ENCODE assay signal across 1 cellular context in the genomic region with DNA sequence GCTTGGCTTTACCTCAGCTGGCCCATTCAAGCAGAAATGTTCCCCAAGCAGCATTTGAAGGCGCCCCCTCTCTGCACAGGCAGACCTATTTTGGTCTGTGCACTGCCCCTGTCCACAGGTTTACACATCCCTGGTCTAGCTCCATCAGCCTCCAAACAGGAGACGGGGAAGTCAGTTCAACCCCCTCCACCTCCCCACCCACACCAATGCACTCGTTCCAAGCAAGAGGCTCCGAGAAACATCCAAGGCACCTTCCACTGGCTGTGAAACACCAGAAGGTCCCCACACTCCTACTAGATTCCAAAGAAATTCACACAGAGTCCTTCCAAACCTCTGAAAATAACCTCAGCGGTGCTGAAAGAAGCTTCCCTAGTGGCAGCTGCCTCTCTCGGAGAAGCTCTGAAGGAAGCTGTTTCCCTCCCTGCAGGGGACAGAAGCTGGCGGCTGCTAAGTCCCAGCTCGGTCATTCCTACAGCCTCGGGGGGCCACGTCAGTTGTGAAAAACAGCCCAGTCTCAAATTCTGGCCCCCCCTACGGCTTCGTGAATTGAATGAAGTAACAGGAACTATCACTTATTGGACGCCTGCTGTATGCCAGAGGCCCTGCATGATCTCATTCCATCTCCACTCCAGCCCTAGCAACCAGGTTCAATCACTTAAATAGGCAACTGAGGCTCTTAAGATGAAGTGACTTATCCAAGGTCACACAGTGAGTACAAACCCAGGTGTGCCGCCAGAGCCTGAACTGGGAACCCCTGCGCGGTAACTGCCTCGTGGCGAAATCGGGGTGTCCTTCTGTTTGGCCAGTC.
TF ChIP-seq lines count a peak whose summit lies in the region.

No MANE protein-coding gene starts in this region.

TF ChIP-seq in K562, 482 proteins besides CTCF, POLR2A, EP300 and RAD21 (continued from another document):
- TF ChIP-seq, protein P1, sequence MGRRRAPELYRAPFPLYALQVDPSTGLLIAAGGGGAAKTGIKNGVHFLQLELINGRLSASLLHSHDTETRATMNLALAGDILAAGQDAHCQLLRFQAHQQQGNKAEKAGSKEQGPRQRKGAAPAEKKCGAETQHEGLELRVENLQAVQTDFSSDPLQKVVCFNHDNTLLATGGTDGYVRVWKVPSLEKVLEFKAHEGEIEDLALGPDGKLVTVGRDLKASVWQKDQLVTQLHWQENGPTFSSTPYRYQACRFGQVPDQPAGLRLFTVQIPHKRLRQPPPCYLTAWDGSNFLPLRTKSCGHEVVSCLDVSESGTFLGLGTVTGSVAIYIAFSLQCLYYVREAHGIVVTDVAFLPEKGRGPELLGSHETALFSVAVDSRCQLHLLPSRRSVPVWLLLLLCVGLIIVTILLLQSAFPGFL (CRISPR knock-in tag; IDR thresholded peaks at IDR 0.05) = no peak
- TF ChIP-seq ZKSCAN8 (CRISPR knock-in tag; IDR thresholded peaks at IDR 0.05) (peak; percentile 99), AFF4 (CRISPR knock-in tag; IDR thresholded peaks at IDR 0.05) (0 out of 2 replicates have a peak, but pooled peaks have one; percentile 62), PHF8 (IDR thresholded peaks at IDR 0.05; ENCODE audit: borderline replicate concordance, low read length) (no peak), MYBL2 (IDR thresholded peaks at IDR 0.05; ENCODE audit: low read depth) (no peak), MYBL2 (CRISPR knock-in tag; IDR thresholded peaks at IDR 0.05; ENCODE audit: borderline replicate concordance) (no peak), ZNF695 (CRISPR knock-in tag; IDR thresholded peaks at IDR 0.05) (no peak), PTBP1 (IDR thresholded peaks at IDR 0.05; ENCODE audit: low read depth, low read length) (no peak), HMG20A (CRISPR knock-in tag; conservative IDR thresholded peaks at IDR 0.05) (no peak), SMARCE1 (IDR thresholded peaks at IDR 0.05) (no peak), MTA3 (IDR thresholded peaks at IDR 0.05; ENCODE audit: borderline replicate concordance) (no peak), ZBTB1 (CRISPR knock-in tag; IDR thresholded peaks at IDR 0.05; ENCODE audit: borderline replicate concordance, low read depth) (no peak), SREBF2 (CRISPR knock-in tag; IDR thresholded peaks at IDR 0.05) (no peak), ZNF133 (CRISPR knock-in tag; IDR thresholded peaks at IDR 0.05) (no peak), E2F1 (CRISPR knock-in tag; IDR thresholded peaks at IDR 0.05) (no peak), ZNF217 (CRISPR knock-in tag; IDR thresholded peaks at IDR 0.05) (no peak), PYGO2 (tag; IDR thresholded peaks at IDR 0.05) (no peak), ZNF76 (CRISPR knock-in tag; IDR thresholded peaks at IDR 0.05; ENCODE audit: borderline replicate concordance) (no peak), ZNF778 (CRISPR knock-in tag; IDR thresholded peaks at IDR 0.05) (no peak), RFX1 (IDR thresholded peaks at IDR 0.05) (peak; percentile 56), NFE2L1 (tag; IDR thresholded peaks at IDR 0.05; ENCODE audit: borderline replicate concordance, low read depth) (no peak), ZNF3 (CRISPR knock-in tag; IDR thresholded peaks at IDR 0.05) (no peak), CREB3L1 (IDR thresholded peaks at IDR 0.05; ENCODE audit: borderline replicate concordance, low read depth) (no peak), ZNF253 (CRISPR knock-in tag; conservative IDR thresholded peaks at IDR 0.05) (no peak), RBM14 (IDR thresholded peaks at IDR 0.05; ENCODE audit: borderline replicate concordance, insufficient read depth, low read depth, low read length) (no peak), BRD4 (IDR thresholded peaks at IDR 0.05) (no peak), FOXJ2 (tag; IDR thresholded peaks at IDR 0.05) (no peak), KAT7 (CRISPR knock-in tag; IDR thresholded peaks at IDR 0.05; ENCODE audit: borderline replicate concordance) (0 out of 2 replicates have a peak, but pooled peaks have one; percentile 46), KLF1 (tag; IDR thresholded peaks at IDR 0.05) (no peak), TCFL5 (CRISPR knock-in tag; conservative IDR thresholded peaks at IDR 0.05) (no peak), NONO (IDR thresholded peaks at IDR 0.05; ENCODE audit: low read depth in 2 of 2, low read length in 1 of 2) (no peak), SP2 (IDR thresholded peaks at IDR 0.05; ENCODE audit: extremely low read depth, low read depth, low read length, poor library complexity, severe bottlenecking) (no peak), ZNF561 (CRISPR knock-in tag; conservative IDR thresholded peaks at IDR 0.05) (no peak)
- TF ChIP-seq, protein P2, sequence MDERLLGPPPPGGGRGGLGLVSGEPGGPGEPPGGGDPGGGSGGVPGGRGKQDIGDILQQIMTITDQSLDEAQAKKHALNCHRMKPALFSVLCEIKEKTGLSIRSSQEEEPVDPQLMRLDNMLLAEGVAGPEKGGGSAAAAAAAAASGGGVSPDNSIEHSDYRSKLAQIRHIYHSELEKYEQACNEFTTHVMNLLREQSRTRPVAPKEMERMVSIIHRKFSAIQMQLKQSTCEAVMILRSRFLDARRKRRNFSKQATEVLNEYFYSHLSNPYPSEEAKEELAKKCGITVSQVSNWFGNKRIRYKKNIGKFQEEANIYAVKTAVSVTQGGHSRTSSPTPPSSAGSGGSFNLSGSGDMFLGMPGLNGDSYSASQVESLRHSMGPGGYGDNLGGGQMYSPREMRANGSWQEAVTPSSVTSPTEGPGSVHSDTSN (CRISPR knock-in tag; IDR thresholded peaks at IDR 0.05; ENCODE audit: low read depth) = no peak
- TF ChIP-seq, protein P2 (tag; conservative IDR thresholded peaks at IDR 0.05; ENCODE audit: low read depth) = no peak
- TF ChIP-seq, protein P3, sequence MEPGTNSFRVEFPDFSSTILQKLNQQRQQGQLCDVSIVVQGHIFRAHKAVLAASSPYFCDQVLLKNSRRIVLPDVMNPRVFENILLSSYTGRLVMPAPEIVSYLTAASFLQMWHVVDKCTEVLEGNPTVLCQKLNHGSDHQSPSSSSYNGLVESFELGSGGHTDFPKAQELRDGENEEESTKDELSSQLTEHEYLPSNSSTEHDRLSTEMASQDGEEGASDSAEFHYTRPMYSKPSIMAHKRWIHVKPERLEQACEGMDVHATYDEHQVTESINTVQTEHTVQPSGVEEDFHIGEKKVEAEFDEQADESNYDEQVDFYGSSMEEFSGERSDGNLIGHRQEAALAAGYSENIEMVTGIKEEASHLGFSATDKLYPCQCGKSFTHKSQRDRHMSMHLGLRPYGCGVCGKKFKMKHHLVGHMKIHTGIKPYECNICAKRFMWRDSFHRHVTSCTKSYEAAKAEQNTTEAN (CRISPR knock-in tag; IDR thresholded peaks at IDR 0.05) = no peak
- TF ChIP-seq, protein P4, sequence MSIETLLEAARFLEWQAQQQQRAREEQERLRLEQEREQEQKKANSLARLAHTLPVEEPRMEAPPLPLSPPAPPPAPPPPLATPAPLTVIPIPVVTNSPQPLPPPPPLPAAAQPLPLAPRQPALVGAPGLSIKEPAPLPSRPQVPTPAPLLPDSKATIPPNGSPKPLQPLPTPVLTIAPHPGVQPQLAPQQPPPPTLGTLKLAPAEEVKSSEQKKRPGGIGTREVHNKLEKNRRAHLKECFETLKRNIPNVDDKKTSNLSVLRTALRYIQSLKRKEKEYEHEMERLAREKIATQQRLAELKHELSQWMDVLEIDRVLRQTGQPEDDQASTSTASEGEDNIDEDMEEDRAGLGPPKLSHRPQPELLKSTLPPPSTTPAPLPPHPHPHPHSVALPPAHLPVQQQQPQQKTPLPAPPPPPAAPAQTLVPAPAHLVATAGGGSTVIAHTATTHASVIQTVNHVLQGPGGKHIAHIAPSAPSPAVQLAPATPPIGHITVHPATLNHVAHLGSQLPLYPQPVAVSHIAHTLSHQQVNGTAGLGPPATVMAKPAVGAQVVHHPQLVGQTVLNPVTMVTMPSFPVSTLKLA (conservative IDR thresholded peaks at IDR 0.05) = no peak
